ENCODE assay signal across 10 cellular contexts in the genomic region with DNA sequence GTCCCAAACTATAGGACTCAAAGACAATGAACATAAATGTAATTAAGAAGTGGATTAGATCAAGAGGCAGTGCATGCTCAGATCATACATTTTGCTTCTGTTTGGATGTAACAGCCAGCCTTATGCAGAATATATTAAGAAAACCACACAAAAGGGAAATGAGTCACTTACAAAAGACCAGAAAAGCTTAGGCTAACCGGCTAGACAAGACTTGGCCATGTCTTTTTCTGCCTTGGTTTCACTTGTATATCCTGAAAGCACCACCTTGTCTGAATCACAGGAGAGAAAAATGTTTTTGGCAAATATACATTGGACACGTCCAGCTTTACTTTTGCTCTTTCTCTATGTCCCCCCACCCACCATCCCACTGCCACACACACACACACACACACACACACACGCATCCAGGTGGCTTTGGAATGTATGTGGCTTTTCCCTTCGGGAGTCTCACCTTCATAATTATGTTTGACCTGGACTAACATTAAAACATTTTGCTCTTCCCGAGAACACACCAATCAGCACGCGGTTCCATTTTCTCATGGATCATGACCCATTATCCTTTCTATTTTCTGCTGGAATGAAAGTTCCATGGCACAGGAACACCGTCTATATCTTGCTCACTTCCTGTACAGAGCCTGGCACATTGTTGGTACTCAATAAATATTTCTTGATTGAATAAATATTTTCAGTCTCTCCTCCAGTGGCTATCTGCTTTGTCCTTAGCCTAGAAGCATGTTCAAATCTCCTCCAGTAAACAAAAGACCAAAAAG.
DNase-seq lines count a peak whose midpoint lies in the region; ATAC-seq, FAIRE-seq and TF ChIP-seq lines count a peak whose summit lies in the region.
"Had no signal": no experiment of that assay in that cellular context is flagged by ENCODE, and none has a peak within 500 bp of the region (broad histone marks: within the 10 kb centered on the region; RNA-seq: fewer than 3 reads in every experiment).

No MANE protein-coding gene starts in this region.

- H3K36me3 Mint-ChIP-seq in T-helper 1 cell treated with Interleukin-12 subunit alpha and Interleukin-12 subunit beta and Interleukin-4 antibody, amounts not matched to agents 30 μg/mL and 1 μg/mL, for 36 hours (ENCODE audit: low read depth): peaks cover 2% of the 10 kb centered on the region

- peaks cover 44% of the 10 kb centered on the region for H3K4me1 Mint-ChIP-seq in T-helper 1 cell treated with Interleukin-12 subunit alpha and Interleukin-12 subunit beta and Interleukin-4 antibody, amounts not matched to agents 30 μg/mL and 1 μg/mL, for 36 hours (ENCODE audit: low read depth)

- H3K27me3 Mint-ChIP-seq in T-helper 1 cell treated with Interleukin-12 subunit alpha and Interleukin-12 subunit beta and Interleukin-4 antibody, amounts not matched to agents 30 μg/mL and 1 μg/mL, for 36 hours (ENCODE audit: low read depth): no peaks in the 10 kb centered on the region

- peak; percentile 72 for ATAC-seq in HG02870 (IDR thresholded peaks at IDR 0.05; ENCODE audit: unreplicated experiment)
- no peak for ATAC-seq in HG03520 (IDR thresholded peaks at IDR 0.05; ENCODE audit: unreplicated experiment)
- ATAC-seq: body of pancreas had no signal

- DNase-seq in GM12891 (ENCODE audit: insufficient read length, low spot score) (peak; percentile 35), kidney tubule cell (ENCODE audit: low spot score) (peak; percentile 82), substantia nigra (lab: John Stamatoyannopoulos, UW) (no peak), NCI-H2196 (lab: John Stamatoyannopoulos, UW; ENCODE audit: unreplicated experiment) (no peak), middle frontal gyrus (ENCODE audit: extremely low spot score, low spot score) (no peak)
- DNase-seq: body of pancreas had no signal

- FAIRE-seq in GM12891 (lab: Jason Lieb, UNC): peak; percentile 66

- peak overlapping the region; percentile 53 for H3K27ac Mint-ChIP-seq in T-helper 1 cell treated with Interleukin-12 subunit alpha and Interleukin-12 subunit beta and Interleukin-4 antibody, amounts not matched to agents 30 μg/mL and 1 μg/mL, for 36 hours

- peak overlapping the region; percentile 27 for H3K4me3 Mint-ChIP-seq in T-helper 1 cell treated with Interleukin-12 subunit alpha and Interleukin-12 subunit beta and Interleukin-4 antibody, amounts not matched to agents 30 μg/mL and 1 μg/mL, for 36 hours

- no peak for TF ChIP-seq POLR2A in GM12891 (IDR thresholded peaks at IDR 0.05; ENCODE audit: low read depth, low read length)

- H3K9me3 Mint-ChIP-seq in T-helper 1 cell treated with Interleukin-12 subunit alpha and Interleukin-12 subunit beta and Interleukin-4 antibody, amounts not matched to agents 30 μg/mL and 1 μg/mL, for 36 hours: no peaks in the 10 kb centered on the region

- no peak overlapping the region for H3K27ac ChIP-seq in substantia nigra (ENCODE audit: low read depth, low read length, poor library complexity, severe bottlenecking)
- H3K27ac ChIP-seq: body of pancreas, HL-60 had no signal

TF ChIP-seq in GM12891, 5 proteins besides CTCF, POLR2A, EP300 and RAD21:
- no peak for TF ChIP-seq POLR2AphosphoS5 (IDR thresholded peaks at IDR 0.05; ENCODE audit: low read depth, low read length)
- TF ChIP-seq TAF1 (IDR thresholded peaks at IDR 0.05; ENCODE audit: low read depth, low read length): no peak
- no peak for TF ChIP-seq POU2F2 (IDR thresholded peaks at IDR 0.05; ENCODE audit: low read depth, low read length)
- TF ChIP-seq SPI1 (IDR thresholded peaks at IDR 0.05; ENCODE audit: low read depth, low read length): peak; percentile 69

Comparison
In these comparisons a context has a peak if more than half of its experiments do, and no peak if none do; other contexts are left out.
1. DNase-seq: peak in GM12891 (single experiment) and kidney tubule cell (single experiment); none in substantia nigra (0 of 49), NCI-H2196 (single experiment) and middle frontal gyrus (single experiment).